In genomic region chr20:41671143-41671542, GRCh38 we compare ENCODE assay signal across 21 cellular contexts.
"Had no signal": no experiment of that assay in that cellular context is flagged by ENCODE, and none has a peak within 500 bp of the region (broad histone marks: within the 10 kb centered on the region; RNA-seq: fewer than 3 reads in every experiment).

No MANE protein-coding gene starts in this region.

- ATAC-seq: effector memory CD8-positive, alpha-beta T cell; gastrocnemius medialis; natural killer cell treated with Interleukin-12 subunit alpha and Interleukin-12 subunit beta and Interleukin-15 and Interleukin-18, amount 100 ng/mL, for 72 hours; stimulated activated naive CD8-positive, alpha-beta T cell treated with anti-CD3 and anti-CD28 coated beads, Interleukin-15, Interleukin-2, amounts not matched to agents 100 U/mL and 50 U/mL, for 24 hours; upper lobe of right lung had no signal

- H3K4me1 Mint-ChIP-seq: activated naive CD8-positive, alpha-beta T cell treated with anti-CD3 and anti-CD28 coated beads for 36 hours; central memory CD8-positive, alpha-beta T cell had no signal

- H3K27ac ChIP-seq: breast epithelium, colonic mucosa, esophagus muscularis mucosa, gastrocnemius medialis, prostate gland, spleen, thyroid gland, upper lobe of right lung, WERI-Rb-1 had no signal

- DNase-seq: activated CD4-positive, alpha-beta T cell treated with anti-CD3 and anti-CD28 coated beads for 1 hour; activated naive CD4-positive, alpha-beta T cell treated with Interleukin-2 at 50 U/mL for 16 hours; activated naive CD8-positive, alpha-beta T cell treated with anti-CD3 and anti-CD28 coated beads for 36 hours; activated T-cell treated with anti-CD3 and anti-CD28 coated beads, Interleukin-2, amount 50 U/mL, for 1 hour; colonic mucosa; effector memory CD8-positive, alpha-beta T cell; gastrocnemius medialis; hypothalamus; spleen; stimulated activated CD4-positive, alpha-beta T cell treated with anti-CD3 and anti-CD28 coated beads, Interleukin-4, amount 100 ng/mL, for 24 hours; stimulated activated naive CD8-positive, alpha-beta T cell treated with anti-CD3 and anti-CD28 coated beads, Interleukin-15, Interleukin-2, amounts not matched to agents 100 U/mL and 50 U/mL, for 24 hours; thyroid gland; upper lobe of right lung; WERI-Rb-1 had no signal

- H3K4me3 Mint-ChIP-seq: activated naive CD8-positive, alpha-beta T cell treated with anti-CD3 and anti-CD28 coated beads for 36 hours; central memory CD8-positive, alpha-beta T cell; effector memory CD8-positive, alpha-beta T cell; natural killer cell treated with Interleukin-12 subunit alpha and Interleukin-12 subunit beta and Interleukin-15 and Interleukin-18, amount 100 ng/mL, for 72 hours had no signal

- H3K9me3 Mint-ChIP-seq: activated naive CD8-positive, alpha-beta T cell treated with anti-CD3 and anti-CD28 coated beads for 36 hours; central memory CD8-positive, alpha-beta T cell; effector memory CD8-positive, alpha-beta T cell; natural killer cell treated with Interleukin-12 subunit alpha and Interleukin-12 subunit beta and Interleukin-15 and Interleukin-18, amount 100 ng/mL, for 72 hours had no signal

- H3K36me3 Mint-ChIP-seq: activated naive CD8-positive, alpha-beta T cell treated with anti-CD3 and anti-CD28 coated beads for 36 hours; natural killer cell treated with Interleukin-12 subunit alpha and Interleukin-12 subunit beta and Interleukin-15 and Interleukin-18, amount 100 ng/mL, for 72 hours had no signal

- FAIRE-seq: islet of Langerhans, TTC549 had no signal

- H3K27ac Mint-ChIP-seq: activated naive CD8-positive, alpha-beta T cell treated with anti-CD3 and anti-CD28 coated beads for 36 hours; effector memory CD8-positive, alpha-beta T cell; natural killer cell treated with Interleukin-12 subunit alpha and Interleukin-12 subunit beta and Interleukin-15 and Interleukin-18, amount 100 ng/mL, for 72 hours had no signal
